ENCODE assay signal across 9 cellular contexts in genomic region chr3:174397848-174398247, GRCh38.
DNase-seq lines count a peak whose midpoint lies in the region; ATAC-seq and TF ChIP-seq lines count a peak whose summit lies in the region.
"Had no signal": no experiment of that assay in that cellular context is flagged by ENCODE, and none has a peak within 500 bp of the region (broad histone marks: within the 10 kb centered on the region; RNA-seq: fewer than 3 reads in every experiment).

No MANE protein-coding gene starts in this region.

- POLR2A ChIA-PET in Panc1 (lab: Charles Lee), result no interaction called here

- H3K27ac Mint-ChIP-seq in stimulated activated naive CD8-positive, alpha-beta T cell treated with anti-CD3 and anti-CD28 coated beads, Interleukin-15, amount 100 ng/mL, for 72 hours, result no peak overlapping the region

- in situ Hi-C loops in Panc1 (cut with HindIII; ENCODE audit: low pct_unique_long_range_greater_than_20kb, low sequenced_read_pairs), result no loop called here

- no peaks in the 10 kb centered on the region for H3K4me1 Mint-ChIP-seq in stimulated activated naive CD8-positive, alpha-beta T cell treated with anti-CD3 and anti-CD28 coated beads, Interleukin-15, amount 100 ng/mL, for 72 hours

- TF ChIP-seq POLR2A in testis (IDR thresholded peaks at IDR 0.05), result no peak

- H3K27me3 ChIP-seq in Panc1 (ENCODE audit: control insufficient read depth, insufficient read depth, low read length) (no peaks in the 10 kb centered on the region), testis (no peaks in the 10 kb centered on the region), Karpas-422 (ENCODE audit: low read length) (no peaks in the 10 kb centered on the region)
- H3K27me3 ChIP-seq: BLaER1 had no signal

- H4K20me1 ChIP-seq in Karpas-422 (ENCODE audit: insufficient read depth, low read depth, low read length), result no peaks in the 10 kb centered on the region
- H4K20me1 ChIP-seq: BLaER1 had no signal

- H3K9me3 ChIP-seq in Panc1 (ENCODE audit: control insufficient read depth, insufficient read depth, low read depth, low read length) (no peaks in the 10 kb centered on the region; the same call in 1 of the 2 replicates), testis (no peaks in the 10 kb centered on the region), Karpas-422 (ENCODE audit: low read length) (peaks cover 24% of the 10 kb centered on the region)
- H3K9me3 ChIP-seq: BLaER1 had no signal

- no peak overlapping the region for H2AFZ ChIP-seq in Karpas-422 (ENCODE audit: low read length)

- no peaks in the 10 kb centered on the region for H3K79me2 ChIP-seq in Karpas-422 (ENCODE audit: low read length)

- H3K4me3 ChIP-seq in Panc1 (ENCODE audit: low read depth in 2 of 2, low read length in 2 of 2) (no peak overlapping the region), fibroblast of mammary gland (ENCODE audit: control insufficient read depth, low read depth, low read length) (no peak overlapping the region), testis (no peak overlapping the region), Karpas-422 (ENCODE audit: low read length) (no peak overlapping the region)
- H3K4me3 ChIP-seq: BLaER1 had no signal

- H3K36me3 ChIP-seq in Panc1 (ENCODE audit: control insufficient read depth, insufficient read depth, low read length), result no peaks in the 10 kb centered on the region
- no peaks in the 10 kb centered on the region for H3K36me3 ChIP-seq in testis (ENCODE audit: low read depth, missing control alignments)
- H3K36me3 ChIP-seq in Karpas-422 (ENCODE audit: insufficient read depth, low read length), result no peaks in the 10 kb centered on the region
- H3K36me3 ChIP-seq: BLaER1 had no signal

- H3K27me3 Mint-ChIP-seq in stimulated activated naive CD8-positive, alpha-beta T cell treated with anti-CD3 and anti-CD28 coated beads, Interleukin-15, amount 100 ng/mL, for 72 hours, result peaks cover 8% of the 10 kb centered on the region

- H3K9ac ChIP-seq in Karpas-422 (ENCODE audit: low read length), result no peak overlapping the region
- H3K9ac ChIP-seq: BLaER1 had no signal

- H3K27ac ChIP-seq in Panc1 (ENCODE audit: low read length), result no peak overlapping the region
- no peak overlapping the region for H3K27ac ChIP-seq in testis
- H3K27ac ChIP-seq in Karpas-422 (ENCODE audit: low read length), result no peak overlapping the region
- H3K27ac ChIP-seq: BLaER1 had no signal

- CTCF ChIA-PET in Panc1 (lab: Charles Lee), result no interaction called here

- DNase-seq in NCI-H1105 treated with DMSO at 0.1 percent for 48 hours (lab: John Stamatoyannopoulos, UW), result peak; percentile 12
- no peak for DNase-seq in NCI-H1105 (lab: John Stamatoyannopoulos, UW)
- no peak for DNase-seq in Panc1 (ENCODE audit: low read depth, low spot score)
- peak; percentile 62 for DNase-seq in fibroblast of mammary gland (ENCODE audit: low read depth)
- DNase-seq in testis, result no peak
- no peak for DNase-seq in Karpas-422
- DNase-seq in stimulated activated naive CD8-positive, alpha-beta T cell treated with anti-CD3 and anti-CD28 coated beads, Interleukin-15, amount 100 ng/mL, for 72 hours, result no peak

- ATAC-seq in Panc1 (no peak), HG03442 (IDR thresholded peaks at IDR 0.05; ENCODE audit: unreplicated experiment) (no peak)
- ATAC-seq in stimulated activated naive CD8-positive, alpha-beta T cell treated with anti-CD3 and anti-CD28 coated beads, Interleukin-15, amount 100 ng/mL, for 72 hours, result no peak

- no TSS peak for BruUV-seq in Panc1 (replicated peaks; lab: Mats Ljungman, UMichigan)

- no peak overlapping the region for H3K4me3 Mint-ChIP-seq in stimulated activated naive CD8-positive, alpha-beta T cell treated with anti-CD3 and anti-CD28 coated beads, Interleukin-15, amount 100 ng/mL, for 72 hours

- H3K9me3 Mint-ChIP-seq in stimulated activated naive CD8-positive, alpha-beta T cell treated with anti-CD3 and anti-CD28 coated beads, Interleukin-15, amount 100 ng/mL, for 72 hours, result peaks cover 0 to 8% of the 10 kb centered on the region in 2 donors

- intact Hi-C loops in Panc1 (cut with micrococcal nuclease; ENCODE audit: unreplicated experiment), result no loop called here
- intact Hi-C loops in testis (cut with DNase I; ENCODE audit: low total_unique reads), result no loop called here

- peak; percentile 54; the same call in 1 of the 2 replicates for TF ChIP-seq CTCF in Panc1 (IDR thresholded peaks at IDR 0.05)
- TF ChIP-seq CTCF in fibroblast of mammary gland (conservative IDR thresholded peaks at IDR 0.05; ENCODE audit: control insufficient read depth, insufficient read depth, low read depth, low read length), result peak; percentile 49
- TF ChIP-seq CTCF in testis (IDR thresholded peaks at IDR 0.05), result peak in 2 of 3 experiments; percentile 13 to 48

- no peak overlapping the region for H3K4me2 ChIP-seq in Karpas-422 (ENCODE audit: low read depth, low read length, poor library complexity, severe bottlenecking)
- H3K4me2 ChIP-seq: BLaER1 had no signal

- H3K4me1 ChIP-seq in Panc1 (ENCODE audit: control insufficient read depth, insufficient read depth, low read length), result no peaks in the 10 kb centered on the region
- no peaks in the 10 kb centered on the region for H3K4me1 ChIP-seq in testis
- H3K4me1 ChIP-seq in Karpas-422 (ENCODE audit: low read length), result no peaks in the 10 kb centered on the region
- H3K4me1 ChIP-seq: BLaER1 had no signal

- no peaks in the 10 kb centered on the region for H3K9me2 ChIP-seq in Karpas-422 (replicated peaks; ENCODE audit: insufficient read depth, low read length)

Comparison
In these comparisons a context has a peak if more than half of its experiments do, and no peak if none do; other contexts are left out.
1. DNase-seq: peak in NCI-H1105 treated with DMSO at 0.1 percent for 48 hours (single experiment) and fibroblast of mammary gland (single experiment); none in NCI-H1105 (single experiment), Panc1 (single experiment), testis (single experiment), Karpas-422 (single experiment) and stimulated activated naive CD8-positive, alpha-beta T cell treated with anti-CD3 and anti-CD28 coated beads, Interleukin-15, amount 100 ng/mL, for 72 hours (0 of 2).
2. Peak in every context shown above with its lines, with median percentiles within 50 percentile points of each other: CTCF ChIP-seq.